Comparison of ENCODE assay signal across 12 cellular contexts in the genomic region with DNA sequence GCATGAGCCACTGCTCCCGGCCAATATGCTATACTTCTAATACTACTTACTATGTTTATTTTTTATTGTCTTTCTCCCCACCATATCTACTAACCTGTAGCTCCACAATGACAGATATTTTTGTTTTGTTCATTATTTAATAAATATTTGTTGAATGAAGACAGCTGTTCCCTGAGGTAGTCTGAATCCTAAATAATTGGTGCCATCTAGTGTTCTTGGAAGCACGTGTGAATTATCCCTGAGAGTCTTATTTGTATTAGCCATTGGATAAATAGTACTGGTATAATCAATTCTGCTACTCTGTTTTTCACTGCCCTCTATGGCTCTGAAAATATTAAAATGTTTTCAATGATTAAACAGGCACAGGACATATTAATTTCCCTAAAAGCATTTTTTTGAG. TPM values are rescaled to one million over a fixed set of nuclear protein-coding genes. Genes with fewer than 3 reads are reported as not detected.
DNase-seq lines count a peak whose midpoint lies in the region; ATAC-seq and TF ChIP-seq lines count a peak whose summit lies in the region.
"Had no signal": no experiment of that assay in that cellular context is flagged by ENCODE, and none has a peak within 500 bp of the region (broad histone marks: within the 10 kb centered on the region; RNA-seq: fewer than 3 reads in every experiment).

No MANE protein-coding gene starts in this region.

- H3K4me1 Mint-ChIP-seq in brain: peaks cover 10% of the 10 kb centered on the region
- H3K4me1 Mint-ChIP-seq in activated naive CD8-positive, alpha-beta T cell treated with anti-CD3 and anti-CD28 coated beads for 36 hours: peaks cover 6% of the 10 kb centered on the region

- no peaks in the 10 kb centered on the region for H3K27me3 ChIP-seq in liver (ENCODE audit: control insufficient read depth in 4 of 4, insufficient read depth in 4 of 4, low read length in 3 of 4)

- peak; percentile 55 to 60 for TF ChIP-seq RAD21 in liver (IDR thresholded peaks at IDR 0.05)

- peak overlapping the region in 1 of 5 experiments; percentile 67 for H3K27ac Mint-ChIP-seq in brain
- H3K27ac Mint-ChIP-seq in activated naive CD8-positive, alpha-beta T cell treated with anti-CD3 and anti-CD28 coated beads for 36 hours: no peak overlapping the region
- H3K27ac Mint-ChIP-seq: activated naive CD4-positive, alpha-beta T cell treated with anti-CD3 and anti-CD28 coated beads, Interleukin-2, amount 10 ng/mL, durations not matched to agents 7 days and 5 days; T-helper 17 cell had no signal

- 55% methylated on average over 2 of the region's 2 CpGs for WGBS in liver

- peaks cover 0 to under 1% (median 0%) of the 10 kb centered on the region in 4 donors for H3K4me1 ChIP-seq in liver (ENCODE audit: control insufficient read depth in 4 of 4, insufficient read depth in 4 of 4, low read length in 3 of 4)

- no peak overlapping the region for H3K9ac ChIP-seq in liver (ENCODE audit: low read depth in 1 of 2, low read length in 2 of 2)
- H3K9ac ChIP-seq: KMS-11 had no signal

- no peaks in the 10 kb centered on the region for H3K36me3 ChIP-seq in liver (ENCODE audit: control insufficient read depth in 4 of 4, insufficient read depth in 3 of 4, low read depth in 1 of 4, low read length in 3 of 4)

- peak; percentile 68 to 70 for TF ChIP-seq CTCF in brain (conservative IDR thresholded peaks at IDR 0.05)
- peak; percentile 23 for TF ChIP-seq CTCF in liver (IDR thresholded peaks at IDR 0.05; ENCODE audit: low read depth, low read length, missing input control)

- H3K27me3 Mint-ChIP-seq in brain: peaks cover 8% of the 10 kb centered on the region
- no peaks in the 10 kb centered on the region for H3K27me3 Mint-ChIP-seq in activated naive CD8-positive, alpha-beta T cell treated with anti-CD3 and anti-CD28 coated beads for 36 hours
- H3K27me3 Mint-ChIP-seq: T-helper 17 cell had no signal

- no peak for ATAC-seq in HG03520 (IDR thresholded peaks at IDR 0.05; ENCODE audit: unreplicated experiment)
- ATAC-seq: T-helper 17 cell had no signal

- H3K27ac ChIP-seq in liver (ENCODE audit: low read depth in 1 of 2, low read length in 2 of 2): no peak overlapping the region
- H3K27ac ChIP-seq: KMS-11, skin epidermis had no signal

- no peaks in the 10 kb centered on the region for H3K9me3 ChIP-seq in liver (ENCODE audit: control insufficient read depth in 4 of 4, low read length in 3 of 4)

- peak overlapping the region in 1 of 5 experiments; percentile 61 for H3K4me3 Mint-ChIP-seq in brain
- H3K4me3 Mint-ChIP-seq in activated naive CD8-positive, alpha-beta T cell treated with anti-CD3 and anti-CD28 coated beads for 36 hours: no peak overlapping the region
- H3K4me3 Mint-ChIP-seq: activated naive CD4-positive, alpha-beta T cell treated with anti-CD3 and anti-CD28 coated beads, Interleukin-2, amount 10 ng/mL, durations not matched to agents 7 days and 5 days; T-helper 17 cell had no signal

- DNase-seq in Ammon's horn (ENCODE audit: low spot score) (peak; percentile 38), HT-29 (ENCODE audit: low spot score) (peak; percentile 39), NCI-H1048 (lab: John Stamatoyannopoulos, UW) (no peak)
- no peak for DNase-seq in activated naive CD8-positive, alpha-beta T cell treated with anti-CD3 and anti-CD28 coated beads for 36 hours
- no peak for DNase-seq in stimulated activated CD4-positive, alpha-beta T cell treated with anti-CD3 and anti-CD28 coated beads, Interleukin-12 subunit alpha, Interleukin-12 subunit beta, amount 100 ng/mL, for 4 hours
- DNase-seq: activated naive CD4-positive, alpha-beta T cell treated with anti-CD3 and anti-CD28 coated beads, Interleukin-2, amount 10 ng/mL, durations not matched to agents 7 days and 5 days; T-helper 17 cell had no signal

- no peaks in the 10 kb centered on the region for H3K36me3 Mint-ChIP-seq in brain
- no peaks in the 10 kb centered on the region for H3K36me3 Mint-ChIP-seq in activated naive CD8-positive, alpha-beta T cell treated with anti-CD3 and anti-CD28 coated beads for 36 hours
- H3K36me3 Mint-ChIP-seq: activated naive CD4-positive, alpha-beta T cell treated with anti-CD3 and anti-CD28 coated beads, Interleukin-2, amount 10 ng/mL, durations not matched to agents 7 days and 5 days had no signal

- H3K9me3 Mint-ChIP-seq in brain: peaks cover 0 to 3% (median 0%) of the 10 kb centered on the region in 5 experiments
- H3K9me3 Mint-ChIP-seq in activated naive CD8-positive, alpha-beta T cell treated with anti-CD3 and anti-CD28 coated beads for 36 hours: no peaks in the 10 kb centered on the region
- H3K9me3 Mint-ChIP-seq: activated naive CD4-positive, alpha-beta T cell treated with anti-CD3 and anti-CD28 coated beads, Interleukin-2, amount 10 ng/mL, durations not matched to agents 7 days and 5 days had no signal

- H3K4me3 ChIP-seq in liver (ENCODE audit: low read depth in 1 of 3, low read length in 3 of 3): no peak overlapping the region
- H3K4me3 ChIP-seq: skin epidermis had no signal

TF ChIP-seq in liver, 16 proteins besides CTCF, POLR2A, EP300 and RAD21:
- TF ChIP-seq SP1 (IDR thresholded peaks at IDR 0.05) (no peak), EGR1 (IDR thresholded peaks at IDR 0.05; ENCODE audit: low read depth in 2 of 2) (no peak), TAF1 (conservative IDR thresholded peaks at IDR 0.05) (no peak), RXRA (IDR thresholded peaks at IDR 0.05) (no peak), FOXA2 (IDR thresholded peaks at IDR 0.05) (no peak), HNF4A (conservative IDR thresholded peaks at IDR 0.05) (no peak), NR2F2 (IDR thresholded peaks at IDR 0.05) (no peak), YY1 (IDR thresholded peaks at IDR 0.05) (no peak), FOXA1 (IDR thresholded peaks at IDR 0.05) (no peak), JUND (IDR thresholded peaks at IDR 0.05) (no peak), GABPA (IDR thresholded peaks at IDR 0.05 in 1 of 2, conservative IDR thresholded peaks at IDR 0.05 in 1 of 2) (no peak)
- TF ChIP-seq, protein P1, sequence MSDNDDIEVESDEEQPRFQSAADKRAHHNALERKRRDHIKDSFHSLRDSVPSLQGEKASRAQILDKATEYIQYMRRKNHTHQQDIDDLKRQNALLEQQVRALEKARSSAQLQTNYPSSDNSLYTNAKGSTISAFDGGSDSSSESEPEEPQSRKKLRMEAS (IDR thresholded peaks at IDR 0.05): no peak

RNA-seq across cellular contexts. Expression of gene APPL1, which starts 5.6 kb away (rescaled TPM):
- 10.5 TPM in 2 replicates for total RNA-seq in HT-29 (2014; rRNA removed; shearing (Covaris generic))
- polyA plus RNA-seq in brain (ENCODE audit: insufficient read depth, low read depth, low replicate concordance): 7.9 TPM
- 10 to 100 TPM; 19.0 to 19.5 TPM for total RNA-seq in liver
- 10 to 100 TPM in 1 of 2 donors, 1 to 10 TPM in 1; 7.7 to 30.3 TPM for polyA plus RNA-seq in liver
- 10 to 100 TPM; 36.2 to 41.2 TPM for total RNA-seq in activated naive CD8-positive, alpha-beta T cell treated with anti-CD3 and anti-CD28 coated beads for 36 hours

RNA-seq across cellular contexts. Expression of gene HESX1, which starts 22.1 kb away (rescaled TPM):
- 0.47 TPM in 1 of 2 replicates, not detected in the other for total RNA-seq in HT-29 (2014; rRNA removed; shearing (Covaris generic))
- polyA plus RNA-seq in brain (ENCODE audit: insufficient read depth, low read depth, low replicate concordance): 0.71 TPM
- total RNA-seq in liver: under 1 TPM; 0.17 to 0.33 TPM
- polyA plus RNA-seq in liver: under 1 TPM; 0.35 to 0.52 TPM
- total RNA-seq in activated naive CD8-positive, alpha-beta T cell treated with anti-CD3 and anti-CD28 coated beads for 36 hours: under 1 TPM; 0.35 to 0.38 TPM

RNA-seq across cellular contexts. Expression of gene IL17RD, which starts 56.7 kb away (rescaled TPM):
- 0.10 and 0.13 TPM in 2 replicates for total RNA-seq in HT-29 (2014; rRNA removed; shearing (Covaris generic))
- polyA plus RNA-seq in brain (ENCODE audit: insufficient read depth, low read depth, low replicate concordance) (6.1 TPM), liver (under 1 TPM; 0.09 to 0.18 TPM)
- total RNA-seq in liver: under 1 TPM; 0.47 to 0.67 TPM
- total RNA-seq in activated naive CD8-positive, alpha-beta T cell treated with anti-CD3 and anti-CD28 coated beads for 36 hours: under 1 TPM in 1 of 2 experiments, not detected in 1; 0.04 TPM
- total RNA-seq: T-helper 17 cell had no signal

Comparison
In these comparisons a context has a peak if more than half of its experiments do, and no peak if none do; other contexts are left out.
1. DNase-seq: peak in Ammon's horn (single experiment) and HT-29 (single experiment); none in activated naive CD8-positive, alpha-beta T cell treated with anti-CD3 and anti-CD28 coated beads for 36 hours (single experiment), stimulated activated CD4-positive, alpha-beta T cell treated with anti-CD3 and anti-CD28 coated beads, Interleukin-12 subunit alpha, Interleukin-12 subunit beta, amount 100 ng/mL, for 4 hours (single experiment) and NCI-H1048 (single experiment).